In genomic region chr19:49930483-49931011, GRCh38 we compare ENCODE assay signal across 8 cellular contexts. TPM values are rescaled to one million over a fixed set of nuclear protein-coding genes. Genes with fewer than 3 reads are reported as not detected.
DNase-seq lines count a peak whose midpoint lies in the region; ATAC-seq, FAIRE-seq and TF ChIP-seq lines count a peak whose summit lies in the region.

No MANE protein-coding gene starts in this region.

- H3K27ac ChIP-seq in astrocyte (ENCODE audit: low read depth, low read length) (no peak overlapping the region), liver (ENCODE audit: low read depth in 1 of 2, low read length in 2 of 2) (peak overlapping the region; percentile 93 to 96)

- peaks cover 5% of the 10 kb centered on the region for H3K4me1 Mint-ChIP-seq in astrocyte (ENCODE audit: low read depth, unreplicated experiment)

- ATAC-seq in HG02623 (IDR thresholded peaks at IDR 0.05; ENCODE audit: unreplicated experiment) (no peak), HG02852 (IDR thresholded peaks at IDR 0.05; ENCODE audit: unreplicated experiment) (no peak)

- DNase-seq in stimulated activated CD4-positive, alpha-beta T cell treated with anti-CD3 and anti-CD28 coated beads, Interleukin-15, amount 100 ng/mL, for 24 hours, result peak; percentile 38
- no peak for DNase-seq in stimulated activated CD4-positive, alpha-beta T cell treated with anti-CD3 and anti-CD28 coated beads, Interleukin-4, amount 100 ng/mL, for 1 hour
- DNase-seq in astrocyte (ENCODE audit: low read depth), result no peak
- DNase-seq in SK-N-DZ (ENCODE audit: low spot score), result no peak
- no peak for DNase-seq in HuH-7 (ENCODE audit: low spot score)

- peaks cover 23% of the 10 kb centered on the region for H3K36me3 Mint-ChIP-seq in astrocyte (ENCODE audit: low read depth, unreplicated experiment)

- no peaks in the 10 kb centered on the region for H3K27me3 ChIP-seq in astrocyte (ENCODE audit: insufficient read depth, low read length)
- no peaks in the 10 kb centered on the region for H3K27me3 ChIP-seq in liver (ENCODE audit: control insufficient read depth in 4 of 4, insufficient read depth in 4 of 4, low read length in 3 of 4)

- H2AFZ ChIP-seq in astrocyte (ENCODE audit: low read depth, low read length), result no peak overlapping the region

- peaks cover 17% of the 10 kb centered on the region for H4K20me1 ChIP-seq in astrocyte (ENCODE audit: insufficient read depth, low read length)

- 33% methylated on average over 15 of the region's 15 CpGs for WGBS in liver

- H3K27ac Mint-ChIP-seq in astrocyte (ENCODE audit: unreplicated experiment), result peak overlapping the region; percentile 93

- H3K9me3 ChIP-seq in astrocyte (ENCODE audit: insufficient read depth, low read depth, low read length), result no peaks in the 10 kb centered on the region
- H3K9me3 ChIP-seq in liver (ENCODE audit: control insufficient read depth in 4 of 4, low read length in 3 of 4), result no peaks in the 10 kb centered on the region

- H3K4me3 ChIP-seq in astrocyte (ENCODE audit: insufficient read depth, low read depth, low read length) (peak overlapping the region; percentile 43), liver (ENCODE audit: low read depth in 1 of 3, low read length in 3 of 3) (peak overlapping the region; percentile 92 to 97 (median 95))

- peaks cover 35% of the 10 kb centered on the region for H3K79me2 ChIP-seq in astrocyte (ENCODE audit: insufficient read depth, low read length)

- H3K36me3 ChIP-seq in astrocyte (ENCODE audit: insufficient read depth, low read length) (peaks cover 4% of the 10 kb centered on the region), liver (ENCODE audit: control insufficient read depth in 4 of 4, insufficient read depth in 3 of 4, low read depth in 1 of 4, low read length in 3 of 4) (peaks cover 3 to 17% (median 7%) of the 10 kb centered on the region in 4 donors)

- no peaks in the 10 kb centered on the region for H3K27me3 Mint-ChIP-seq in astrocyte (ENCODE audit: low read depth, unreplicated experiment)

- H3K9me3 Mint-ChIP-seq in astrocyte (ENCODE audit: unreplicated experiment), result peaks cover 2% of the 10 kb centered on the region

- no peak for TF ChIP-seq RAD21 in liver (IDR thresholded peaks at IDR 0.05)

- H3K9ac ChIP-seq in astrocyte (ENCODE audit: low read length) (no peak overlapping the region), liver (ENCODE audit: low read depth in 1 of 2, low read length in 2 of 2) (no peak overlapping the region)

- H3K4me1 ChIP-seq in astrocyte (ENCODE audit: insufficient read depth, low read length) (peaks cover 6% of the 10 kb centered on the region), liver (ENCODE audit: control insufficient read depth in 4 of 4, insufficient read depth in 4 of 4, low read length in 3 of 4) (peaks cover 6 to 34% (median 17%) of the 10 kb centered on the region in 4 donors)

- TF ChIP-seq CTCF in astrocyte (IDR thresholded peaks at IDR 0.05; ENCODE audit: insufficient read depth, low read depth, low read length), result no peak
- no peak for TF ChIP-seq CTCF in liver (IDR thresholded peaks at IDR 0.05; ENCODE audit: low read depth, low read length, missing input control)

- no peak for FAIRE-seq in astrocyte (lab: Jason Lieb, UNC)

- H3K4me3 Mint-ChIP-seq in astrocyte (ENCODE audit: unreplicated experiment), result peak overlapping the region; percentile 97

- peak overlapping the region; percentile 98 for H3K4me2 ChIP-seq in astrocyte (ENCODE audit: low read length)

TF ChIP-seq in liver, 16 proteins besides CTCF, POLR2A, EP300 and RAD21:
- TF ChIP-seq YY1 (IDR thresholded peaks at IDR 0.05) (no peak), SP1 (IDR thresholded peaks at IDR 0.05) (no peak), GABPA (IDR thresholded peaks at IDR 0.05 in 1 of 2, conservative IDR thresholded peaks at IDR 0.05 in 1 of 2) (no peak), HNF4G (IDR thresholded peaks at IDR 0.05) (no peak), FOXA1 (IDR thresholded peaks at IDR 0.05) (no peak), NR2F2 (IDR thresholded peaks at IDR 0.05) (no peak), HNF4A (conservative IDR thresholded peaks at IDR 0.05) (no peak), ATF3 (IDR thresholded peaks at IDR 0.05) (no peak), TAF1 (conservative IDR thresholded peaks at IDR 0.05) (no peak)

RNA-seq across cellular contexts. Expression of gene NUP62, which starts 1.2 kb away (rescaled TPM):
- total RNA-seq in astrocyte, result 42.7 and 49.5 TPM in 2 replicates
- total RNA-seq in liver, result 10 to 100 TPM; 14.2 to 19.8 TPM
- polyA plus RNA-seq in liver, result 10 to 100 TPM; 16.7 to 19.6 TPM
- polyA plus RNA-seq in SK-N-DZ (2014; cell fraction: cytosol; rRNA removed), result 61.4 and 63.4 TPM in 2 replicates
- polyA plus RNA-seq in SK-N-DZ (2014; cell fraction: nucleus; rRNA removed), result 19.8 and 22.5 TPM in 2 replicates

RNA-seq across cellular contexts. Expression of gene ATF5, which starts 1.5 kb away (rescaled TPM):
- total RNA-seq in astrocyte (30.8 and 35.5 TPM in 2 replicates), liver (100 to 1,000 TPM in 1 of 2 donors, 10 to 100 TPM in 1; 42.3 to 143 TPM)
- 1,000 to 10,000 TPM in 1 of 2 donors, 100 to 1,000 TPM in 1; 550 to 2,086 TPM for polyA plus RNA-seq in liver
- polyA plus RNA-seq in SK-N-DZ (2014; cell fraction: cytosol; rRNA removed), result 1.9 and 3.8 TPM in 2 replicates
- polyA plus RNA-seq in SK-N-DZ (2014; cell fraction: nucleus; rRNA removed), result 1.3 and 3.4 TPM in 2 replicates

RNA-seq across cellular contexts. Expression of gene SIGLEC11, which starts 30.4 kb away (rescaled TPM):
- not detected in 2 replicates for total RNA-seq in astrocyte
- 1 to 10 TPM; 4.4 to 8.9 TPM for total RNA-seq in liver
- 1 to 10 TPM in 1 of 2 donors, under 1 TPM in 1; 0.49 to 2.1 TPM for polyA plus RNA-seq in liver
- polyA plus RNA-seq in SK-N-DZ (2014; cell fraction: cytosol; rRNA removed), result not detected in 2 replicates
- not detected in 2 replicates for polyA plus RNA-seq in SK-N-DZ (2014; cell fraction: nucleus; rRNA removed)

RNA-seq across cellular contexts. Expression of gene IL4I1, which starts 33.9 kb away (rescaled TPM):
- total RNA-seq in astrocyte (0.27 and 0.50 TPM in 2 replicates), liver (under 1 TPM; 0.08 to 0.75 TPM)
- under 1 TPM; 0.17 to 0.30 TPM for polyA plus RNA-seq in liver
- not detected in 2 replicates for polyA plus RNA-seq in SK-N-DZ (2014; cell fraction: cytosol; rRNA removed)
- not detected in 2 replicates for polyA plus RNA-seq in SK-N-DZ (2014; cell fraction: nucleus; rRNA removed)

RNA-seq across cellular contexts. Expression of gene TBC1D17, which starts 53.0 kb away (rescaled TPM):
- total RNA-seq in astrocyte (29.1 and 32.2 TPM in 2 replicates), liver (10 to 100 TPM; 11.3 to 14.9 TPM)
- 10 to 100 TPM; 19.5 to 27.9 TPM for polyA plus RNA-seq in liver
- polyA plus RNA-seq in SK-N-DZ (2014; cell fraction: cytosol; rRNA removed), result 4.3 and 5.3 TPM in 2 replicates
- polyA plus RNA-seq in SK-N-DZ (2014; cell fraction: nucleus; rRNA removed), result 10.3 and 15.1 TPM in 2 replicates
